Comparison of ENCODE assay signal across 16 cellular contexts in the genomic region with DNA sequence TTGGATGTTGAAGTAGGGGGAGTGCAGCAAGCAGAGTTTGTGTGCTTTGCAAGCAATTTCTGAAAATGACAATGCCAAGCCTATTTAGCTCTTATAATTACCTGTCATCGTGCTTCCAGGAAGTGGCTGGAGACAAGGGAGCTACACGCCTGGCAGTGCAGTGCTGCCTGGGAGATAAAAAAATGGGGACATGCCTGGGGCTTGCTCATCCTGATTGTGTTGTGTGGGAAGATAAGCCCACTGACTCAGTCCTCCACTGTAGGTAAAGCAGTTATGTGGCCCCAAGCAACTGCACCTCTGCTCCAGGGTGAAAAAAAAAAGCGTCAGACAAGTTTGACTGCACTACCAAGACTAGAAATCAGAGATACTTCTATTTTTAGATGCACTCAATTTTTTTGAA.
DNase-seq lines count a peak whose midpoint lies in the region; ATAC-seq lines count a peak whose summit lies in the region.
"Had no signal": no experiment of that assay in that cellular context is flagged by ENCODE, and none has a peak within 500 bp of the region (broad histone marks: within the 10 kb centered on the region; RNA-seq: fewer than 3 reads in every experiment).

No MANE protein-coding gene starts in this region.

- no peak overlapping the region for H3K23ac ChIP-seq in mesendoderm (ENCODE audit: low read length)

- H3K9me3 Mint-ChIP-seq in activated naive CD8-positive, alpha-beta T cell treated with anti-CD3 and anti-CD28 coated beads, Interleukin-2, amount 50 U/mL, for 24 hours: peaks cover 3% of the 10 kb centered on the region

- no peak for ATAC-seq in activated naive CD8-positive, alpha-beta T cell treated with anti-CD3 and anti-CD28 coated beads, Interleukin-2, amount 50 U/mL, for 24 hours
- ATAC-seq: HepG2 had no signal

- no peak overlapping the region for H3K4ac ChIP-seq in mesendoderm (ENCODE audit: low read depth, low read length)

- no peak overlapping the region for H3K27ac Mint-ChIP-seq in activated naive CD8-positive, alpha-beta T cell treated with anti-CD3 and anti-CD28 coated beads, Interleukin-2, amount 50 U/mL, for 24 hours
- H3K27ac Mint-ChIP-seq: CD4-positive, CD25-positive, alpha-beta regulatory T cell; HFFc6 had no signal

- H4K5ac ChIP-seq in mesendoderm (ENCODE audit: low read length): no peak overlapping the region

- no peak overlapping the region for H4K8ac ChIP-seq in mesendoderm (ENCODE audit: low read depth, low read length)

- no peak overlapping the region for H3K9ac ChIP-seq in mesendoderm (ENCODE audit: low read length)

- H2BK15ac ChIP-seq in mesendoderm (replicated peaks; ENCODE audit: low read depth): no peak overlapping the region

- H3K56ac ChIP-seq in mesendoderm (ENCODE audit: low read length): no peak overlapping the region

- no peaks in the 10 kb centered on the region for H3K79me1 ChIP-seq in mesendoderm (ENCODE audit: low read length)

- H3K4me1 Mint-ChIP-seq in activated naive CD8-positive, alpha-beta T cell treated with anti-CD3 and anti-CD28 coated beads, Interleukin-2, amount 50 U/mL, for 24 hours: no peaks in the 10 kb centered on the region

- H3K4me3 ChIP-seq in mesendoderm (ENCODE audit: low read length): no peak overlapping the region

- no peak overlapping the region for H3K27ac ChIP-seq in mesendoderm (ENCODE audit: low read depth, low read length)

- H3K4me3 Mint-ChIP-seq in activated naive CD8-positive, alpha-beta T cell treated with anti-CD3 and anti-CD28 coated beads, Interleukin-2, amount 50 U/mL, for 24 hours: no peak overlapping the region
- H3K4me3 Mint-ChIP-seq: CD4-positive, CD25-positive, alpha-beta regulatory T cell; HFFc6 had no signal

- no peak overlapping the region for H2BK120ac ChIP-seq in mesendoderm (ENCODE audit: low read depth, low read length)

- no peaks in the 10 kb centered on the region for H3K4me1 ChIP-seq in mesendoderm (ENCODE audit: control insufficient read depth, low read depth, low read length)

- no peaks in the 10 kb centered on the region for H3K79me2 ChIP-seq in mesendoderm (ENCODE audit: control insufficient read depth, insufficient read depth, low read length)

- no peaks in the 10 kb centered on the region for H3K36me3 Mint-ChIP-seq in activated naive CD8-positive, alpha-beta T cell treated with anti-CD3 and anti-CD28 coated beads, Interleukin-2, amount 50 U/mL, for 24 hours (ENCODE audit: low read depth)
- H3K36me3 Mint-ChIP-seq: CD4-positive, CD25-positive, alpha-beta regulatory T cell had no signal

- no CpG with 5 or more reads among the region's 3 CpGs for WGBS in mesendoderm (ENCODE audit: extremely low coverage, insufficient coverage, low lambda C conversion rate)

- H3K4me2 ChIP-seq in mesendoderm (ENCODE audit: low read length): no peak overlapping the region

- no peak overlapping the region for H2AK5ac ChIP-seq in mesendoderm (ENCODE audit: low read length)

- no peaks in the 10 kb centered on the region for H3K36me3 ChIP-seq in mesendoderm (ENCODE audit: control insufficient read depth, insufficient read depth, low read length)

- H3K27me3 ChIP-seq in mesendoderm (ENCODE audit: insufficient read depth, low read length, poor library complexity): no peaks in the 10 kb centered on the region

- no peaks in the 10 kb centered on the region for H3K27me3 Mint-ChIP-seq in activated naive CD8-positive, alpha-beta T cell treated with anti-CD3 and anti-CD28 coated beads, Interleukin-2, amount 50 U/mL, for 24 hours
- H3K27me3 Mint-ChIP-seq: CD4-positive, CD25-positive, alpha-beta regulatory T cell had no signal

- H2BK5ac ChIP-seq in mesendoderm (ENCODE audit: low read length): no peak overlapping the region

- DNase-seq in Ammon's horn (ENCODE audit: low spot score) (peak; percentile 5), HT1080 (ENCODE audit: low read depth) (peak; percentile 13), NCI-H748 treated with DMSO at 0.1 percent for 48 hours (lab: John Stamatoyannopoulos, UW) (peak; percentile 33), mesendoderm (peak; percentile 59), NOMO-1 treated with DMSO at 0.1 percent for 48 hours (lab: John Stamatoyannopoulos, UW; ENCODE audit: unreplicated experiment) (no peak)
- no peak for DNase-seq in activated effector memory CD4-positive, alpha-beta T cell treated with Interleukin-2 at 50 U/mL for 16 hours
- DNase-seq in activated naive CD8-positive, alpha-beta T cell treated with anti-CD3 and anti-CD28 coated beads, Interleukin-2, amount 50 U/mL, for 24 hours: no peak
- DNase-seq: CD4-positive, CD25-positive, alpha-beta regulatory T cell; DMS79; HFFc6; KG1; NCI-H1694 treated with DMSO at 0.1 percent for 48 hours; NCI-H510A; RPMI8226; SIG-M5 had no signal

- no peak overlapping the region for H3K18ac ChIP-seq in mesendoderm (ENCODE audit: low read length)

Comparison
In these comparisons a context has a peak if more than half of its experiments do, and no peak if none do; other contexts are left out.
1. DNase-seq: peak in Ammon's horn (single experiment), HT1080 (single experiment), NCI-H748 treated with DMSO at 0.1 percent for 48 hours (single experiment) and mesendoderm (single experiment); none in activated effector memory CD4-positive, alpha-beta T cell treated with Interleukin-2 at 50 U/mL for 16 hours (single experiment), activated naive CD8-positive, alpha-beta T cell treated with anti-CD3 and anti-CD28 coated beads, Interleukin-2, amount 50 U/mL, for 24 hours (single experiment) and NOMO-1 treated with DMSO at 0.1 percent for 48 hours (single experiment).